8 cellular contexts compared by ENCODE assay signal in the genomic region with DNA sequence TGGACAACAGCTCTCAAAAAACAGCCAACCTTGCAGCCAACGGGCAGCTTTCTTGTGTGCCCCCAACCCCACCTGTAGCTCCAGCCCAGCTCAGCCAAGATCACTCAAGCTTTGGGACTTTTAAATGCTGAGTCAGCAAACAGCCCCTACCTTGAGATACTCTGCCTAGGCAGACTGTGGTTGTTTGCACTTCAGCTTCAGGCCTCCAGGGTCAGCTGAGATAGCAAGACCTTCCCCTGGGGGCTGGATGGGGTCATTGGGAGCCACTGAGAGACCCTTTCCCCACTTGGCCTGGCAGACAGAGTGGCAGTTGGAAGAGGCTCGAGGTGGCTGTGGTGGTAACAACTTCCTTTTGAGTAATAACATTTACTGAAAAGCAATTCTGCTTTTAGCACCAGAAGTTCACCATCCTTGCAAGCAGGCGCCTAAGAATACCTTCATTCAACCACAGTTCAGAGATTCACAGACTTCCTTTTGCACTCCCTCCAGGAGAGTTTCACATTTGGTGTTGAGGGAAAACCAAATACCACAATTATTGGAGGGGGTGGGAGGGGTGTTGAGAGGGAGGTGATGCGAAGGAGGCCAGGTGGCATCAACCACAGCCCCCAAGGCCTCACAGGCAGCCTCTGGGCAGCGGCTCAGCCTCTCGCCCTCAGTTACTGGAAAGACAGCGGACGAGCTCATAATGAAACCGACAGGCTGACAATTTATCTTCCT.
DNase-seq lines count a peak whose midpoint lies in the region; ATAC-seq and TF ChIP-seq lines count a peak whose summit lies in the region.

No MANE protein-coding gene starts in this region.

- H3K4me3 ChIP-seq in effector memory CD4-positive, alpha-beta T cell (ENCODE audit: insufficient read depth, low read depth, low read length, poor library complexity, severe bottlenecking) = peak overlapping the region; percentile 39
- no peak overlapping the region for H3K4me3 ChIP-seq in prostate gland

- 40% methylated on average over 9 of the region's 9 CpGs for WGBS in prostate gland

- H3K36me3 ChIP-seq in effector memory CD4-positive, alpha-beta T cell (ENCODE audit: control insufficient read depth, insufficient read depth, low read length) = no peaks in the 10 kb centered on the region
- H3K36me3 ChIP-seq in prostate gland = no peaks in the 10 kb centered on the region

- DNase-seq in Right ventricle myocardium superior (no peak), cardiac septum (ENCODE audit: low spot score) (no peak), SKM-1 (lab: John Stamatoyannopoulos, UW; ENCODE audit: unreplicated experiment) (peak; percentile 90), prostate gland (ENCODE audit: low spot score) (no peak), COR-L47 (lab: John Stamatoyannopoulos, UW) (no peak), NCI-H510A (lab: John Stamatoyannopoulos, UW) (no peak)
- peak in 1 of 3 donors; percentile 8 for DNase-seq in effector memory CD4-positive, alpha-beta T cell

- TF ChIP-seq CTCF in prostate gland (IDR thresholded peaks at IDR 0.05) = no peak

- no peaks in the 10 kb centered on the region for H3K27me3 ChIP-seq in effector memory CD4-positive, alpha-beta T cell (replicated peaks; ENCODE audit: control insufficient read depth, insufficient read depth, low read length, poor library complexity, severe bottlenecking)
- H3K27me3 ChIP-seq in prostate gland (replicated peaks; ENCODE audit: insufficient read depth) = no peaks in the 10 kb centered on the region

- no peak for TF ChIP-seq POLR2A in prostate gland (IDR thresholded peaks at IDR 0.05)

- peak overlapping the region; percentile 28 for H3K27ac ChIP-seq in effector memory CD4-positive, alpha-beta T cell (ENCODE audit: insufficient read depth, low read length, poor library complexity, severe bottlenecking)
- peak overlapping the region; percentile 49 to 62 for H3K27ac ChIP-seq in prostate gland

- peaks cover 16% of the 10 kb centered on the region for H3K4me1 ChIP-seq in effector memory CD4-positive, alpha-beta T cell (ENCODE audit: control insufficient read depth, insufficient read depth, low read length, poor library complexity, severe bottlenecking)
- H3K4me1 ChIP-seq in prostate gland (replicated peaks) = no peaks in the 10 kb centered on the region

- H3K9me3 ChIP-seq in effector memory CD4-positive, alpha-beta T cell (ENCODE audit: control insufficient read depth, low read length) = no peaks in the 10 kb centered on the region
- no peaks in the 10 kb centered on the region for H3K9me3 ChIP-seq in prostate gland

- intact Hi-C loops in Right ventricle myocardium superior (cut with DNase I) (no loop called here), cardiac septum (cut with DNase I) (no loop called here), prostate gland (cut with DNase I) (no loop called here)

- ATAC-seq in Right ventricle myocardium superior (ENCODE audit: poor library complexity) = peak; percentile 8
- peak; percentile 50 for ATAC-seq in HG03095 (IDR thresholded peaks at IDR 0.05; ENCODE audit: unreplicated experiment)
